27 cellular contexts compared by ENCODE assay signal in the genomic region with DNA sequence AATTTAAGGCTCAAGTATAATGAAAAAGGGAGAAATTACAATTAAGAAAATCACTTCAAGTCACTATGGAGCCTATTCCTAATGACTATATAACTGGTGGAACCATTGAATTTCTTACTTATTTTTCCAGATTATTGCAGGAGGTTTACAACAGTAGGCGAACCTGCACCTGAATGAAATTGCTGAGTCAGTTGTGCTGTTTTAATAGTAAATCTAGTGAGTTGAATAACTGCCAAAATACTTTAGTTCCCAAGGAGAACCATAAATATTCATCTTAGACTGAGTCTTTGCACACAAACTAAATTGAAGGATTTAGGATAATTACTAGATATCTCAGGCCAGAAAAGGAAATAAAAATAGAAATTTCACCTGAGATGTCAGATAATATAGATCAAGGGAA.
"Had no signal": no experiment of that assay in that cellular context is flagged by ENCODE, and none has a peak within 500 bp of the region (broad histone marks: within the 10 kb centered on the region; RNA-seq: fewer than 3 reads in every experiment).

No MANE protein-coding gene starts in this region.

- H3K9ac ChIP-seq: SK-N-SH had no signal

- H3K27ac Mint-ChIP-seq: activated CD4-positive, alpha-beta memory T cell treated with anti-CD3 and anti-CD28 coated beads for 36 hours; activated CD4-positive, alpha-beta T cell treated with anti-CD3 and anti-CD28 coated beads, Interleukin-2, amount 10 ng/mL, durations not matched to agents 7 days and 5 days; activated naive CD4-positive, alpha-beta T cell treated with anti-CD3 and anti-CD28 coated beads for 36 hours; activated naive CD8-positive, alpha-beta T cell had no signal

- H3K9me3 ChIP-seq: SJCRH30, SK-N-SH had no signal

- H3K36me3 Mint-ChIP-seq: activated CD4-positive, alpha-beta memory T cell treated with anti-CD3 and anti-CD28 coated beads for 36 hours; activated naive CD8-positive, alpha-beta T cell; brain had no signal

- ATAC-seq: activated T-cell treated with anti-CD3 and anti-CD28 coated beads, Interleukin-2, amount 50 U/mL, for 4 hours; Panc1 had no signal

- H3K4me1 ChIP-seq: SJCRH30 had no signal

- FAIRE-seq: astrocyte had no signal

- H3K4me1 Mint-ChIP-seq: activated CD4-positive, alpha-beta T cell treated with anti-CD3 and anti-CD28 coated beads, Interleukin-2, amount 10 ng/mL, durations not matched to agents 7 days and 5 days; central memory CD8-positive, alpha-beta T cell had no signal

- H3K4me3 ChIP-seq: SJCRH30 had no signal

- H3K27me3 Mint-ChIP-seq: activated CD4-positive, alpha-beta memory T cell treated with anti-CD3 and anti-CD28 coated beads for 36 hours; activated CD4-positive, alpha-beta T cell treated with anti-CD3 and anti-CD28 coated beads, Interleukin-2, amount 10 ng/mL, durations not matched to agents 7 days and 5 days; activated naive CD8-positive, alpha-beta T cell; brain; central memory CD8-positive, alpha-beta T cell had no signal

- H3K4me3 Mint-ChIP-seq: activated CD4-positive, alpha-beta memory T cell treated with anti-CD3 and anti-CD28 coated beads for 36 hours; activated CD4-positive, alpha-beta T cell treated with anti-CD3 and anti-CD28 coated beads, Interleukin-2, amount 10 ng/mL, durations not matched to agents 7 days and 5 days; activated naive CD4-positive, alpha-beta T cell treated with anti-CD3 and anti-CD28 coated beads for 36 hours; activated naive CD8-positive, alpha-beta T cell; activated T-cell treated with anti-CD3 and anti-CD28 coated beads, Interleukin-2, amount 50 U/mL, for 4 hours; brain; central memory CD8-positive, alpha-beta T cell had no signal

- H3K27ac ChIP-seq: RWPE1, SJCRH30, VCaP had no signal

- H3K36me3 ChIP-seq: SJCRH30 had no signal

- DNase-seq: activated CD4-positive, alpha-beta memory T cell treated with anti-CD3 and anti-CD28 coated beads for 36 hours; activated CD4-positive, alpha-beta T cell treated with anti-CD3 and anti-CD28 coated beads, Interleukin-2, amount 10 ng/mL, durations not matched to agents 7 days and 5 days; activated CD4-positive, CD25-positive, alpha-beta regulatory T cell; activated CD8-positive, alpha-beta memory T cell treated with anti-CD3 and anti-CD28 coated beads for 24 hours; activated gamma-delta T cell; activated naive CD4-positive, alpha-beta T cell treated with anti-CD3 and anti-CD28 coated beads for 36 hours; activated T-cell treated with anti-CD3 and anti-CD28 coated beads, Interleukin-2, amount 50 U/mL, for 4 hours; amygdala; MM.1S; NCI-H1417; NCI-H1930; NCI-H2171; NCI-H2227 treated with DMSO at 0.1 percent for 48 hours; NCI-H446 treated with DMSO at 0.1 percent for 48 hours; NCI-H524 treated with DMSO at 0.1 percent for 48 hours; NCI-H774; Right ventricle myocardium superior; SJCRH30; SK-N-SH; T-helper 1 cell had no signal

- H3K4me2 ChIP-seq: SK-N-SH had no signal

- H3K27me3 ChIP-seq: SJCRH30 had no signal
